ENCODE assay signal across 9 cellular contexts in genomic region chr22:37747715-37748100, GRCh38. TPM values are rescaled to one million over a fixed set of nuclear protein-coding genes. Genes with fewer than 3 reads are reported as not detected.
DNase-seq lines count a peak whose midpoint lies in the region; ATAC-seq and TF ChIP-seq lines count a peak whose summit lies in the region.
"Had no signal": no experiment of that assay in that cellular context is flagged by ENCODE, and none has a peak within 500 bp of the region (broad histone marks: within the 10 kb centered on the region; RNA-seq: fewer than 3 reads in every experiment).

No MANE protein-coding gene starts in this region.

- peak overlapping the region; percentile 84 for H3K4me3 Mint-ChIP-seq in activated CD4-positive, alpha-beta T cell treated with anti-CD3 and anti-CD28 coated beads for 36 hours
- peak overlapping the region; percentile 24 for H3K4me3 Mint-ChIP-seq in activated naive CD8-positive, alpha-beta T cell treated with anti-CD3 and anti-CD28 coated beads for 36 hours

- H3K27me3 ChIP-seq in left lung (no peaks in the 10 kb centered on the region), subcutaneous abdominal adipose tissue (ENCODE audit: control insufficient read depth in 5 of 5, insufficient read depth in 4 of 5, low read length in 5 of 5) (no peaks in the 10 kb centered on the region), H7 (ENCODE audit: control insufficient read depth, insufficient read depth, low read length) (no peaks in the 10 kb centered on the region)

- H3K4me1 ChIP-seq in left lung (peaks cover 43 to 77% of the 10 kb centered on the region in 2 donors), subcutaneous abdominal adipose tissue (ENCODE audit: control insufficient read depth in 5 of 5, insufficient read depth in 5 of 5, low read length in 5 of 5) (peaks cover 31 to 86% (median 76%) of the 10 kb centered on the region in 5 donors)

- peaks cover 21% of the 10 kb centered on the region for H3K4me1 Mint-ChIP-seq in activated CD4-positive, alpha-beta T cell treated with anti-CD3 and anti-CD28 coated beads for 36 hours
- peaks cover 26% of the 10 kb centered on the region for H3K4me1 Mint-ChIP-seq in activated naive CD8-positive, alpha-beta T cell treated with anti-CD3 and anti-CD28 coated beads for 36 hours

- H3K36me3 Mint-ChIP-seq in activated CD4-positive, alpha-beta T cell treated with anti-CD3 and anti-CD28 coated beads for 36 hours (ENCODE audit: low read depth) = peaks cover 3% of the 10 kb centered on the region
- peaks cover 5% of the 10 kb centered on the region for H3K36me3 Mint-ChIP-seq in activated naive CD8-positive, alpha-beta T cell treated with anti-CD3 and anti-CD28 coated beads for 36 hours

- H3K27me3 Mint-ChIP-seq in activated CD4-positive, alpha-beta T cell treated with anti-CD3 and anti-CD28 coated beads for 36 hours = no peaks in the 10 kb centered on the region
- no peaks in the 10 kb centered on the region for H3K27me3 Mint-ChIP-seq in activated naive CD8-positive, alpha-beta T cell treated with anti-CD3 and anti-CD28 coated beads for 36 hours

- no peak overlapping the region for H3K27ac Mint-ChIP-seq in activated CD4-positive, alpha-beta T cell treated with anti-CD3 and anti-CD28 coated beads for 36 hours
- no peak overlapping the region for H3K27ac Mint-ChIP-seq in activated naive CD8-positive, alpha-beta T cell treated with anti-CD3 and anti-CD28 coated beads for 36 hours

- TF ChIP-seq CTCF in left lung (IDR thresholded peaks at IDR 0.05) = no peak

- intact Hi-C loops in activated CD4-positive, alpha-beta T cell treated with anti-CD3 and anti-CD28 coated beads for 36 hours (cut with DNase I, micrococcal nuclease) = loop anchor here in 1 of 2 experiments (2.0 to 5.0 kb wide), 3 partner anchors 61 to 455 kb away; partner anchors contain the start of genes MAFF and NOL12
- intact Hi-C loops in left lung (cut with DNase I) = no loop called here

- peak overlapping the region; percentile 10 to 93 (median 48) for H3K9ac ChIP-seq in subcutaneous abdominal adipose tissue (ENCODE audit: low read length in 5 of 5)

- H3K4me3 ChIP-seq in left lung (peak overlapping the region; percentile 70 to 92), subcutaneous abdominal adipose tissue (ENCODE audit: low read depth in 1 of 5, low read length in 5 of 5) (peak overlapping the region; percentile 61 to 87 (median 80)), H7 (ENCODE audit: insufficient read depth, low read depth, low read length) (no peak overlapping the region)

- no peak for DNase-seq in activated CD4-positive, alpha-beta T cell treated with anti-CD3 and anti-CD28 coated beads for 36 hours
- no peak for DNase-seq in activated CD4-positive, alpha-beta T cell treated with anti-CD3 and anti-CD28 coated beads for 48 hours
- DNase-seq in activated naive CD8-positive, alpha-beta T cell treated with anti-CD3 and anti-CD28 coated beads for 36 hours = no peak
- DNase-seq in left lung = no peak
- no peak for DNase-seq in H7
- DNase-seq: NCI-H2171 treated with DMSO at 0.1 percent for 48 hours had no signal

- no peak for ATAC-seq in activated CD4-positive, alpha-beta T cell treated with anti-CD3 and anti-CD28 coated beads for 36 hours
- ATAC-seq in left lung = no peak
- no peak for ATAC-seq in GM19395 (IDR thresholded peaks at IDR 0.05; ENCODE audit: unreplicated experiment)
- no peak for ATAC-seq in GM18868 (IDR thresholded peaks at IDR 0.05; ENCODE audit: unreplicated experiment)

- POLR2A ChIA-PET in activated CD4-positive, alpha-beta T cell treated with anti-CD3 and anti-CD28 coated beads for 36 hours (lab: Charles Lee) = no interaction called here

- H3K27ac ChIP-seq in left lung = peak overlapping the region; percentile 92
- H3K27ac ChIP-seq in subcutaneous abdominal adipose tissue (ENCODE audit: low read depth, low read length) = peak overlapping the region; percentile 89

- H3K9me3 Mint-ChIP-seq in activated CD4-positive, alpha-beta T cell treated with anti-CD3 and anti-CD28 coated beads for 36 hours (ENCODE audit: low read depth) = no peaks in the 10 kb centered on the region
- no peaks in the 10 kb centered on the region for H3K9me3 Mint-ChIP-seq in activated naive CD8-positive, alpha-beta T cell treated with anti-CD3 and anti-CD28 coated beads for 36 hours

- H3K36me3 ChIP-seq in left lung = peaks cover 0 to under 1% of the 10 kb centered on the region in 2 donors
- H3K36me3 ChIP-seq in subcutaneous abdominal adipose tissue (ENCODE audit: control insufficient read depth in 5 of 5, insufficient read depth in 5 of 5, low read length in 5 of 5) = no peaks in the 10 kb centered on the region
- H3K36me3 ChIP-seq in H7 (replicated peaks; ENCODE audit: control insufficient read depth, insufficient read depth, low read length) = peaks cover 2% of the 10 kb centered on the region

- CTCF ChIA-PET in activated CD4-positive, alpha-beta T cell treated with anti-CD3 and anti-CD28 coated beads for 36 hours (lab: Charles Lee) = interaction anchor here (0.7 kb wide), 2 partner anchors 104 to 275 kb away, joined by 3 read pairs; no protein-coding TSS in a partner anchor

- no peaks in the 10 kb centered on the region for H3K9me3 ChIP-seq in left lung
- H3K9me3 ChIP-seq in subcutaneous abdominal adipose tissue (ENCODE audit: control insufficient read depth in 5 of 5, low read length in 5 of 5) = no peaks in the 10 kb centered on the region

RNA-seq across cellular contexts. Expression of gene TRIOBP, which starts 50.9 kb away (rescaled TPM):
- 10 to 100 TPM; 23.3 to 26.1 TPM for total RNA-seq in activated CD4-positive, alpha-beta T cell treated with anti-CD3 and anti-CD28 coated beads for 36 hours
- total RNA-seq in activated naive CD8-positive, alpha-beta T cell treated with anti-CD3 and anti-CD28 coated beads for 36 hours = 10 to 100 TPM; 19.7 to 20.8 TPM
- 10 to 100 TPM; 70.9 to 84.9 TPM for total RNA-seq in left lung
- total RNA-seq in H7 (2014; rRNA removed; shearing (Covaris generic)) = 66.9 and 67.1 TPM in 2 replicates
